In genomic region chr1:67052741-67053534, GRCh38 we compare ENCODE assay signal across 8 cellular contexts. TPM values are rescaled to one million over a fixed set of nuclear protein-coding genes. Genes with fewer than 3 reads are reported as not detected.
DNase-seq lines count a peak whose midpoint lies in the region; ATAC-seq and TF ChIP-seq lines count a peak whose summit lies in the region.

No MANE protein-coding gene starts in this region.

- BruUV-seq in PC-3 (replicated peaks; lab: Mats Ljungman, UMichigan), result TSS peak; percentile 37

- no peaks in the 10 kb centered on the region for H3K27me3 ChIP-seq in PC-3 (ENCODE audit: low read length)

- POLR2A ChIA-PET in PC-3 (lab: Charles Lee; ENCODE audit: unreplicated experiment), result no interaction called here

- no peaks in the 10 kb centered on the region for H4K20me1 ChIP-seq in PC-3 (ENCODE audit: low read length)

- peak; percentile 2 for ATAC-seq in GM18520 (IDR thresholded peaks at IDR 0.05; ENCODE audit: unreplicated experiment)
- peak; percentile 23 for ATAC-seq in HG03066 (IDR thresholded peaks at IDR 0.05; ENCODE audit: low read depth, unreplicated experiment)
- ATAC-seq in PC-3, result peak; percentile 39

- peaks cover 16% of the 10 kb centered on the region for H3K4me1 ChIP-seq in PC-3 (ENCODE audit: insufficient read depth, low read length)

- DNase-seq in Ammon's horn (ENCODE audit: low spot score) (peak; percentile 37), PC-3 (peak; percentile 56), astrocyte of the spinal cord (ENCODE audit: low read depth, low spot score) (peak; percentile 46), hypothalamus (lab: John Stamatoyannopoulos, UW) (peak in 37 of 51 donors; percentile 4 to 68 (median 26)), renal cortical epithelial cell (ENCODE audit: low read depth) (peak; percentile 42), MV-4-11 (lab: John Stamatoyannopoulos, UW) (no peak)

- peaks cover 26% of the 10 kb centered on the region for H3K79me2 ChIP-seq in PC-3 (ENCODE audit: low read length)

- CTCF ChIA-PET in PC-3 (lab: Charles Lee), result interaction anchor here (0.6 kb wide), 1 partner anchor 96 kb away, joined by 3 read pairs; no protein-coding TSS in a partner anchor

- TF ChIP-seq CTCF in PC-3 (conservative IDR thresholded peaks at IDR 0.05; ENCODE audit: low read depth, low read length) (no peak), astrocyte of the spinal cord (IDR thresholded peaks at IDR 0.05; ENCODE audit: low read depth, low read length) (no peak)

- H3K9ac ChIP-seq in PC-3 (ENCODE audit: low read length), result peak overlapping the region; percentile 88

- H2AFZ ChIP-seq in PC-3 (ENCODE audit: low read length), result peak overlapping the region; percentile 98

- H3K9me3 ChIP-seq in PC-3 (ENCODE audit: low read length), result no peaks in the 10 kb centered on the region

- 0 out of 2 replicates have a peak, but pooled peaks cover 2% of the 10 kb centered on the region for H3K36me3 ChIP-seq in PC-3 (ENCODE audit: low read depth, low read length)

- H3K27ac ChIP-seq in PC-3 (ENCODE audit: low read length), result peak overlapping the region; percentile 6; the same call in 1 of the 2 replicates

- H3K9me2 ChIP-seq in PC-3 (replicated peaks; ENCODE audit: low read length), result no peaks in the 10 kb centered on the region

- H3F3A ChIP-seq in PC-3 (ENCODE audit: low read length, unreplicated experiment), result no peaks in the 10 kb centered on the region

- in situ Hi-C loops in astrocyte of the spinal cord (cut with HindIII; ENCODE audit: low sequenced_read_pairs), result no loop called here

- intact Hi-C loops in PC-3 (cut with micrococcal nuclease), result loop anchor here (5.0 kb wide), 3 partner anchors 56 to 121 kb away; no protein-coding TSS in a partner anchor

- peak overlapping the region; percentile 92 for H3K4me3 ChIP-seq in PC-3 (ENCODE audit: low read length)
- H3K4me3 ChIP-seq in astrocyte of the spinal cord (ENCODE audit: low read depth, low read length), result peak overlapping the region; percentile 67

- H3K4me2 ChIP-seq in PC-3 (ENCODE audit: low read length), result peak overlapping the region; percentile 83

RNA-seq across cellular contexts. Expression of gene SLC35D1, which starts 1.0 kb away (rescaled TPM):
- 5.3 and 6.1 TPM in 2 replicates for total RNA-seq in PC-3 (2014; rRNA removed)
- 10.1 and 18.3 TPM in 2 replicates for total RNA-seq in renal cortical epithelial cell
